Comparison of ENCODE assay signal across 1 cellular context in genomic region chr4:102717448-102718092, GRCh38.
TF ChIP-seq lines count a peak whose summit lies in the region.

No MANE protein-coding gene starts in this region.

TF ChIP-seq in SK-N-SH, 30 proteins besides CTCF, POLR2A, EP300 and RAD21:
- no peak for TF ChIP-seq REST (IDR thresholded peaks at IDR 0.05; ENCODE audit: low read depth, low read length)
- no peak for TF ChIP-seq POLR2AphosphoS5 (IDR thresholded peaks at IDR 0.05; ENCODE audit: low read depth, low read length)
- no peak for TF ChIP-seq EZH2phosphoT487 (IDR thresholded peaks at IDR 0.05; ENCODE audit: borderline replicate concordance, low read depth)
- no peak for TF ChIP-seq CHD2 (IDR thresholded peaks at IDR 0.05; ENCODE audit: low read length, partially characterized antibody)
